ENCODE assay signal across 25 cellular contexts in genomic region chr2:83827618-83828017, GRCh38.
A peak's percentile ranks its signal among the peaks of the same experiment; 100 is the strongest.
DNase-seq lines count a peak whose midpoint lies in the region; ATAC-seq and TF ChIP-seq lines count a peak whose summit lies in the region.
"Had no signal": no experiment of that assay in that cellular context is flagged by ENCODE, and none has a peak within 500 bp of the region (broad histone marks: within the 10 kb centered on the region; RNA-seq: fewer than 3 reads in every experiment).

No MANE protein-coding gene starts in this region.

- H3K4me3 Mint-ChIP-seq in neural crest cell (no peak overlapping the region), glutamatergic neuron (ENCODE audit: unreplicated experiment) (no peak overlapping the region)
- H3K4me3 Mint-ChIP-seq: activated naive CD8-positive, alpha-beta T cell treated with anti-CD3 and anti-CD28 coated beads for 36 hours; natural killer cell; T-helper 1 cell treated with Interleukin-12 subunit alpha and Interleukin-12 subunit beta and Interleukin-4 antibody, amounts not matched to agents 30 μg/mL and 1 μg/mL, for 36 hours had no signal

- ATAC-seq in HG03159 (IDR thresholded peaks at IDR 0.05; ENCODE audit: unreplicated experiment): no peak
- ATAC-seq: natural killer cell had no signal

- H3K4me1 Mint-ChIP-seq in neural crest cell (no peaks in the 10 kb centered on the region), glutamatergic neuron (ENCODE audit: low read depth, unreplicated experiment) (peaks cover 6% of the 10 kb centered on the region)
- H3K4me1 Mint-ChIP-seq: activated naive CD8-positive, alpha-beta T cell treated with anti-CD3 and anti-CD28 coated beads for 36 hours; natural killer cell had no signal

- H3K36me3 Mint-ChIP-seq in neural crest cell (ENCODE audit: low read depth) (no peaks in the 10 kb centered on the region), glutamatergic neuron (ENCODE audit: unreplicated experiment) (no peaks in the 10 kb centered on the region)
- H3K36me3 Mint-ChIP-seq: activated naive CD8-positive, alpha-beta T cell treated with anti-CD3 and anti-CD28 coated beads for 36 hours; natural killer cell had no signal

- 84% methylated on average over 2 of the region's 2 CpGs for WGBS in mammary epithelial cell (ENCODE audit: low coverage, missing lambda C conversion rate)

- H3K4me2 ChIP-seq in mammary epithelial cell (ENCODE audit: insufficient read depth, low read depth, low read length): no peak overlapping the region

- H3K36me3 ChIP-seq in mammary epithelial cell (ENCODE audit: insufficient read depth, low read length): no peaks in the 10 kb centered on the region
- H3K36me3 ChIP-seq: prostate gland, stomach, upper lobe of left lung had no signal

- dilution Hi-C loops in mammary epithelial cell (cut with HindIII; ENCODE audit: low sequenced_read_pairs): no loop called here

- no peak overlapping the region for H3K9ac ChIP-seq in mammary epithelial cell (ENCODE audit: insufficient read depth, low read length)

- H3K9me3 ChIP-seq in mammary epithelial cell (replicated peaks; ENCODE audit: insufficient read depth, low read length): no peaks in the 10 kb centered on the region
- H3K9me3 ChIP-seq: Caco-2, prostate gland, stomach, upper lobe of left lung had no signal

- no peaks in the 10 kb centered on the region for H3K4me1 ChIP-seq in mammary epithelial cell (ENCODE audit: insufficient read depth, low read length)
- H3K4me1 ChIP-seq: Caco-2, prostate gland, stomach, upper lobe of left lung had no signal

- no peak overlapping the region for H2AFZ ChIP-seq in mammary epithelial cell (ENCODE audit: low read depth, low read length)

- no peaks in the 10 kb centered on the region for H3K27me3 ChIP-seq in mammary epithelial cell (ENCODE audit: insufficient read depth, low read length)
- H3K27me3 ChIP-seq: stomach, upper lobe of left lung had no signal

- H3K4me3 ChIP-seq in mammary epithelial cell (replicated peaks in 1 of 3; ENCODE audit: insufficient read depth in 1 of 3, low read depth in 2 of 3, low read length in 3 of 3): no peak overlapping the region
- H3K4me3 ChIP-seq: prostate gland, stomach, upper lobe of left lung had no signal

- no peak overlapping the region for H3K27ac ChIP-seq in mammary epithelial cell (ENCODE audit: insufficient read depth, low read depth, low read length)
- H3K27ac ChIP-seq: prostate gland, stomach, upper lobe of left lung had no signal

- peak; percentile 42 to 62 for TF ChIP-seq CTCF in mammary epithelial cell (conservative IDR thresholded peaks at IDR 0.05 in 1 of 2, IDR thresholded peaks at IDR 0.05 in 1 of 2; ENCODE audit: extremely low read depth in 1 of 2, insufficient read depth in 1 of 2, low read depth in 1 of 2, low read length in 2 of 2)
- TF ChIP-seq CTCF in neural crest cell (conservative IDR thresholded peaks at IDR 0.05): peak; percentile 37
- TF ChIP-seq CTCF in glutamatergic neuron (IDR thresholded peaks at IDR 0.05; ENCODE audit: partially characterized antibody, unreplicated experiment): no peak

- H3K27me3 Mint-ChIP-seq in neural crest cell (ENCODE audit: low read depth) (no peaks in the 10 kb centered on the region), glutamatergic neuron (ENCODE audit: unreplicated experiment) (peaks cover 2% of the 10 kb centered on the region)

- H4K20me1 ChIP-seq in mammary epithelial cell (ENCODE audit: insufficient read depth, low read length): no peaks in the 10 kb centered on the region

- H3K27ac Mint-ChIP-seq in neural crest cell (ENCODE audit: unreplicated experiment): no peak overlapping the region
- H3K27ac Mint-ChIP-seq in glutamatergic neuron (ENCODE audit: unreplicated experiment): no peak overlapping the region
- H3K27ac Mint-ChIP-seq: activated naive CD8-positive, alpha-beta T cell treated with anti-CD3 and anti-CD28 coated beads for 36 hours; natural killer cell; T-helper 1 cell treated with Interleukin-12 subunit alpha and Interleukin-12 subunit beta and Interleukin-4 antibody, amounts not matched to agents 30 μg/mL and 1 μg/mL, for 36 hours had no signal

- H3K9me3 Mint-ChIP-seq in neural crest cell: peaks cover 3% of the 10 kb centered on the region
- peaks cover 6% of the 10 kb centered on the region for H3K9me3 Mint-ChIP-seq in glutamatergic neuron (ENCODE audit: unreplicated experiment)
- H3K9me3 Mint-ChIP-seq: activated naive CD8-positive, alpha-beta T cell treated with anti-CD3 and anti-CD28 coated beads for 36 hours; T-helper 1 cell treated with Interleukin-12 subunit alpha and Interleukin-12 subunit beta and Interleukin-4 antibody, amounts not matched to agents 30 μg/mL and 1 μg/mL, for 36 hours had no signal

- in situ Hi-C loops in mammary epithelial cell (cut with MboI; ENCODE audit: low sequenced_read_pairs in 2 of 2): loop anchor here (10.0 to 25.0 kb wide), 2 partner anchors 477 to 485 kb away; no protein-coding TSS in a partner anchor

- DNase-seq in ELR (ENCODE audit: low read depth): peak; percentile 44
- DNase-seq in NAMALWA (ENCODE audit: low spot score): peak; percentile 3
- DNase-seq in mammary epithelial cell: no peak
- DNase-seq in neural crest cell (ENCODE audit: low read depth, low spot score): no peak
- no peak for DNase-seq in MV-4-11 (lab: John Stamatoyannopoulos, UW)
- DNase-seq in glutamatergic neuron: no peak
- DNase-seq in D341Med (ENCODE audit: low spot score): no peak
- DNase-seq: activated naive CD8-positive, alpha-beta T cell treated with anti-CD3 and anti-CD28 coated beads for 36 hours; Caco-2; cortex of kidney; GDM1; H7; kidney glomerular epithelial cell; mesenchymal stem cell; natural killer cell; NCI-H1092 treated with DMSO at 0.1 percent for 48 hours; NCI-H510A treated with DMSO at 0.1 percent for 48 hours; SHP77; small intestine; stimulated activated CD4-positive, alpha-beta T cell treated with anti-CD3 and anti-CD28 coated beads, Interleukin-4, amount 100 ng/mL, for 1 hour; stomach; upper lobe of left lung had no signal

- H3K79me2 ChIP-seq in mammary epithelial cell (ENCODE audit: insufficient read depth, low read length): no peaks in the 10 kb centered on the region

- BruUV-seq in mammary epithelial cell (replicated peaks; lab: Mats Ljungman, UMichigan): no TSS peak

- CTCF ChIA-PET in mammary epithelial cell (lab: Charles Lee; ENCODE audit: low non-redundant PET): no interaction called here

- intact Hi-C loops in mammary epithelial cell (cut with micrococcal nuclease): loop anchor here (1.0 to 5.0 kb wide), 3 partner anchors 195 to 475 kb away; no protein-coding TSS in a partner anchor

Comparison
In these comparisons a context has a peak if more than half of its experiments do, and no peak if none do; other contexts are left out.
1. DNase-seq: peak in ELR (single experiment) and NAMALWA (single experiment); none in mammary epithelial cell (single experiment), neural crest cell (single experiment), MV-4-11 (single experiment), glutamatergic neuron (single experiment) and D341Med (single experiment).